In genomic region chr17:64146418-64147109, GRCh38 we compare ENCODE assay signal across 8 cellular contexts. TPM values are rescaled to one million over a fixed set of nuclear protein-coding genes. Genes with fewer than 3 reads are reported as not detected.
DNase-seq lines count a peak whose midpoint lies in the region; ATAC-seq and TF ChIP-seq lines count a peak whose summit lies in the region.

No MANE protein-coding gene starts in this region.

- DNase-seq in NCI-H2171 treated with DMSO at 0.1 percent for 48 hours (lab: John Stamatoyannopoulos, UW): peak; percentile 42
- DNase-seq in NCI-H2171 (lab: John Stamatoyannopoulos, UW): no peak
- DNase-seq in RPMI7951 (ENCODE audit: low read depth): peak; percentile 78
- peak; percentile 82 for DNase-seq in adipocyte (ENCODE audit: low read depth)
- peak; percentile 78 for DNase-seq in left cardiac atrium
- peak; percentile 72 to 85 for DNase-seq in psoas muscle
- DNase-seq in DMS79 (lab: John Stamatoyannopoulos, UW): no peak

- H3K4me1 ChIP-seq in adipocyte (ENCODE audit: control insufficient read depth, insufficient read depth, low read length) (peaks cover 28% of the 10 kb centered on the region), psoas muscle (peaks cover 48% of the 10 kb centered on the region)

- peaks cover 16% of the 10 kb centered on the region for H3K36me3 ChIP-seq in adipocyte (ENCODE audit: control insufficient read depth, insufficient read depth, low read length, severe bottlenecking)
- peaks cover 2 to 17% of the 10 kb centered on the region in 2 donors for H3K36me3 ChIP-seq in psoas muscle (ENCODE audit: insufficient read depth in 1 of 2, low read depth in 1 of 2)

- intact Hi-C loops in left cardiac atrium (cut with DNase I) (loop anchor here in 1 of 2 donors (5.0 kb wide), 1 partner anchor 116 kb away; the partner anchor contains the start of gene TEX2), psoas muscle (cut with DNase I) (loop anchor here (1.0 to 5.0 kb wide), 4 partner anchors 26 to 136 kb away; partner anchors contain the start of gene TEX2 (in 1 of the 2))

- TF ChIP-seq CTCF in psoas muscle (IDR thresholded peaks at IDR 0.05): no peak

- H3K27me3 ChIP-seq in adipocyte (replicated peaks; ENCODE audit: control insufficient read depth, insufficient read depth, low read length) (no peaks in the 10 kb centered on the region), psoas muscle (ENCODE audit: insufficient read depth in 3 of 3, low read length in 2 of 3) (no peaks in the 10 kb centered on the region)

- peak overlapping the region; percentile 98 for H3K9ac ChIP-seq in adipocyte (ENCODE audit: low read length)

- ATAC-seq in HG03460 (IDR thresholded peaks at IDR 0.05; ENCODE audit: unreplicated experiment) (peak; percentile 5), left cardiac atrium (peak; percentile 58), psoas muscle (peak; percentile 26 to 58 (median 50))

- H3K9me3 ChIP-seq in adipocyte (ENCODE audit: control insufficient read depth, low read length) (no peaks in the 10 kb centered on the region), psoas muscle (no peaks in the 10 kb centered on the region)

- H3K4me3 ChIP-seq in adipocyte (ENCODE audit: low read length): peak overlapping the region; percentile 93
- H3K4me3 ChIP-seq in psoas muscle: peak overlapping the region; percentile 83

- WGBS in psoas muscle, 3 donors: 1 to 3% (median 2%) methylated on average over 34 of the region's 34 CpGs

- peak overlapping the region; percentile 95 for H3K27ac ChIP-seq in psoas muscle

RNA-seq across cellular contexts. Expression of gene ERN1, which starts 16.6 kb away (rescaled TPM):
- total RNA-seq in RPMI7951 (2014; rRNA removed; shearing (Covaris generic)): 3.4 and 6.0 TPM in 2 replicates
- total RNA-seq in left cardiac atrium: 10 to 100 TPM; 11.4 to 15.4 TPM
- 10 to 100 TPM; 10.6 to 16.6 (median 14.2) TPM for total RNA-seq in psoas muscle
- 1 to 10 TPM; 2.8 to 7.6 (median 5.4) TPM for polyA plus RNA-seq in psoas muscle

Comparison
In these comparisons a context has a peak if more than half of its experiments do, and no peak if none do; other contexts are left out.
1. DNase-seq: peak in NCI-H2171 treated with DMSO at 0.1 percent for 48 hours (single experiment), RPMI7951 (single experiment), adipocyte (single experiment), left cardiac atrium (single experiment) and psoas muscle (2 of 2); none in NCI-H2171 (single experiment) and DMS79 (single experiment).
2. ATAC-seq: peak in every context shown above with its lines; median percentile 58 in left cardiac atrium; 50 in psoas muscle; 5 in HG03460.